Comparison of ENCODE assay signal across 15 cellular contexts in the genomic region with DNA sequence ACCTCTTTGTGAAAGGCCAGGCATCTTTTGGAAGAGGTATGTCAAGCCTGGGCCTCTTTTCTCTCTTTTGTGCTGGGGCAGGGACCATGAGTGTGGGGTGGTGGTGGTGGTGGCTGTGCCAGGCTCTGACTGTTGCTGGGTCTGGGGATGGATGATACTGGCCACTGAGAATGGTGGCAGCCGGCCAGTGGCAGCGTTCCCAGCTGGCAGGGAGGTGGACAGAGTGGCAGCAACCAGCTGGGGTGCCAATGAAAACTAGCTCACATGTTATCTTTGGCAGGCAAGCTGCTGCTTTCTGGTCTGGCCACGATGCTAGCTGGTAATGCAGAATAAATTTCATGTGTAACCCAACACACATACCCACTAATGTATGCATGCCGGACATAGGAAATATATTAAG.
A peak's percentile ranks its signal among the peaks of the same experiment; 100 is the strongest.
DNase-seq lines count a peak whose midpoint lies in the region; ATAC-seq and TF ChIP-seq lines count a peak whose summit lies in the region.
"Had no signal": no experiment of that assay in that cellular context is flagged by ENCODE, and none has a peak within 500 bp of the region (broad histone marks: within the 10 kb centered on the region; RNA-seq: fewer than 3 reads in every experiment).

No MANE protein-coding gene starts in this region.

- H3K36me3 Mint-ChIP-seq in endothelial cell (ENCODE audit: low read depth, unreplicated experiment), result no peaks in the 10 kb centered on the region

- H3K9ac ChIP-seq in Karpas-422 (ENCODE audit: low read length), result no peak overlapping the region

- H3K27ac ChIP-seq in Karpas-422 (ENCODE audit: low read length), result no peak overlapping the region
- H3K27ac ChIP-seq: gastrocnemius medialis, RWPE1, transverse colon, WERI-Rb-1 had no signal

- no peak overlapping the region for H3K27ac Mint-ChIP-seq in endothelial cell (ENCODE audit: unreplicated experiment)

- H3K79me2 ChIP-seq in Karpas-422 (ENCODE audit: low read length), result no peaks in the 10 kb centered on the region

- DNase-seq in HUDEP-2 (lab: John Stamatoyannopoulos, UW; ENCODE audit: unreplicated experiment in 76 of 76) (peak; percentile 19 to 97 (median 88)), astrocyte of the hippocampus (ENCODE audit: low read depth, low spot score) (peak; percentile 85), left cardiac atrium (peak; percentile 76), sciatic nerve (ENCODE audit: low spot score) (no peak), Karpas-422 (no peak), endothelial cell (ENCODE audit: low spot score) (no peak)
- DNase-seq: activated T-cell treated with anti-CD3 and anti-CD28 coated beads, Interleukin-2, amount 50 U/mL, for 48 hours; BE2C; transverse colon; WERI-Rb-1 had no signal

- H3K4me2 ChIP-seq in Karpas-422 (ENCODE audit: low read depth, low read length, poor library complexity, severe bottlenecking), result no peak overlapping the region

- no peak overlapping the region for H2AFZ ChIP-seq in Karpas-422 (ENCODE audit: low read length)

- no peaks in the 10 kb centered on the region for H3K9me2 ChIP-seq in Karpas-422 (replicated peaks; ENCODE audit: insufficient read depth, low read length)

- H3K4me3 ChIP-seq in Karpas-422 (ENCODE audit: low read length), result no peak overlapping the region
- H3K4me3 ChIP-seq: gastrocnemius medialis, lung, transverse colon had no signal

- H4K20me1 ChIP-seq in Karpas-422 (ENCODE audit: insufficient read depth, low read depth, low read length), result no peaks in the 10 kb centered on the region

- H3K27me3 ChIP-seq in Karpas-422 (ENCODE audit: low read length), result no peaks in the 10 kb centered on the region
- H3K27me3 ChIP-seq: BE2C, gastrocnemius medialis, transverse colon had no signal

- no peaks in the 10 kb centered on the region for H3K4me1 ChIP-seq in Karpas-422 (ENCODE audit: low read length)
- H3K4me1 ChIP-seq: BE2C, gastrocnemius medialis, transverse colon had no signal

- ATAC-seq in left cardiac atrium (peak; percentile 98 to 99), sciatic nerve (peak; percentile 63), GM19467 (IDR thresholded peaks at IDR 0.05; ENCODE audit: unreplicated experiment) (no peak), HG03159 (IDR thresholded peaks at IDR 0.05; ENCODE audit: unreplicated experiment) (no peak)
- ATAC-seq: gastrocnemius medialis had no signal

- no peaks in the 10 kb centered on the region for H3K4me1 Mint-ChIP-seq in endothelial cell (ENCODE audit: unreplicated experiment)

- H3K9me3 ChIP-seq in Karpas-422 (ENCODE audit: low read length), result no peaks in the 10 kb centered on the region
- H3K9me3 ChIP-seq: BE2C, gastrocnemius medialis, transverse colon had no signal

- H3K4me3 Mint-ChIP-seq in endothelial cell (ENCODE audit: unreplicated experiment), result no peak overlapping the region

- no peaks in the 10 kb centered on the region for H3K36me3 ChIP-seq in Karpas-422 (ENCODE audit: insufficient read depth, low read length)
- H3K36me3 ChIP-seq: gastrocnemius medialis, transverse colon, WERI-Rb-1 had no signal

- peaks cover 2% of the 10 kb centered on the region for H3K27me3 Mint-ChIP-seq in endothelial cell (ENCODE audit: unreplicated experiment)

- H3K9me3 Mint-ChIP-seq in endothelial cell (ENCODE audit: unreplicated experiment), result no peaks in the 10 kb centered on the region

- intact Hi-C loops in left cardiac atrium (cut with DNase I), result no loop called here
- intact Hi-C loops in sciatic nerve (cut with DNase I), result no loop called here

- TF ChIP-seq CTCF in endothelial cell (IDR thresholded peaks at IDR 0.05; ENCODE audit: unreplicated experiment), result no peak

Comparison
In these comparisons a context has a peak if more than half of its experiments do, and no peak if none do; other contexts are left out.
1. DNase-seq: peak in HUDEP-2 (76 of 76), astrocyte of the hippocampus (single experiment) and left cardiac atrium (single experiment); none in sciatic nerve (single experiment), Karpas-422 (single experiment) and endothelial cell (single experiment).
2. ATAC-seq: peak in left cardiac atrium (2 of 2) and sciatic nerve (single experiment); none in GM19467 (single experiment) and HG03159 (single experiment).